ENCODE assay signal across 37 cellular contexts in the genomic region with DNA sequence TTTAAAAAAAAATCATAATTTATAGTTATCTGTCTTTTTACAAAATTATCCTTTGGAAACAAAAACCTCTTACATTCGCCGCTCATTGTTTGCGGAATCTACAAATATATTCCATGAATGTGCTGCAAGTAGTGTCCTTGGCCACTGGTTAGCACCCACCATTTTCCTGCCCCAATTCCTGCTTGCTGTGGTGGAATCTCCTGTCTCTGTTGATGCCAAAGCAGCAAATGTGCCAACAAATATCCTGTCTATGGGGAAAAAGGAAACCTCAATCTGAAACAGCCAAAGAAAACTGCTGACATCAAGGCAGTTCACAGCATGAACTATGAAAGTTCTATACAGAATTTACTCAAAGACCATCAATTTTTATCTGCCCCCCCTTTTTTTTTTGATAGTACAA.
"Had no signal": no experiment of that assay in that cellular context is flagged by ENCODE, and none has a peak within 500 bp of the region (broad histone marks: within the 10 kb centered on the region; RNA-seq: fewer than 3 reads in every experiment).

No MANE protein-coding gene starts in this region.

- H3K36me3 ChIP-seq: adrenal gland, brain microvascular endothelial cell, breast epithelium had no signal

- H3K27ac Mint-ChIP-seq: activated B cell treated with CpG ODN at 0.5 μM for 24 hours; activated CD4-positive, alpha-beta memory T cell treated with anti-CD3 and anti-CD28 coated beads for 36 hours; activated CD4-positive, alpha-beta T cell treated with anti-CD3 and anti-CD28 coated beads, Interleukin-2, amount 10 ng/mL, durations not matched to agents 24 days and 14 days; activated CD8-positive, alpha-beta T cell treated with anti-CD3 and anti-CD28 coated beads for 36 hours; activated naive CD4-positive, alpha-beta T cell treated with anti-CD3 and anti-CD28 coated beads for 36 hours; activated naive CD4-positive, alpha-beta T cell treated with anti-CD3 and anti-CD28 coated beads, Interleukin-2, amount 50 U/mL, for 72 hours; activated naive CD8-positive, alpha-beta T cell treated with anti-CD3 and anti-CD28 coated beads for 36 hours; activated T-cell treated with anti-CD3 and anti-CD28 coated beads, Interleukin-2, amount 50 U/mL, for 72 hours; activated T-helper 1 cell treated with anti-CD3 and anti-CD28 coated beads, Interleukin-12 subunit alpha, Interleukin-12 subunit beta, Interleukin-2, Interleukin-4 antibody, amounts not matched to agents 30 ng/mL and 10 ng/mL and 1 ng/mL, durations not matched to agents 14 hours and 24 hours and 36 hours; activated T-helper 17 cell treated with anti-CD3 and anti-CD28 coated beads, Interleukin-2, amount 50 U/mL, for 72 hours; T-helper 1 cell treated with Interleukin-12 subunit alpha and Interleukin-12 subunit beta and Interleukin-4 antibody, amounts not matched to agents 30 μg/mL and 1 μg/mL, for 36 hours; T-helper 2 cell treated with Interferon-gamma antibody and Interleukin-4, amounts not matched to agents 5 μg/mL and 100 μg/mL, for 36 hours had no signal

- H3K27ac ChIP-seq: adrenal gland, body of pancreas, brain microvascular endothelial cell, breast epithelium, VCaP had no signal

- H3K27me3 ChIP-seq: adrenal gland, body of pancreas, brain microvascular endothelial cell, breast epithelium had no signal

- H3K9me3 ChIP-seq: adrenal gland, body of pancreas, breast epithelium had no signal

- H3K4me1 Mint-ChIP-seq: activated CD4-positive, alpha-beta T cell treated with anti-CD3 and anti-CD28 coated beads, Interleukin-2, amount 10 ng/mL, durations not matched to agents 24 days and 14 days; activated naive CD8-positive, alpha-beta T cell treated with anti-CD3 and anti-CD28 coated beads for 36 hours; activated T-helper 17 cell treated with anti-CD3 and anti-CD28 coated beads, Interleukin-2, amount 50 U/mL, for 72 hours had no signal

- H3K9me3 Mint-ChIP-seq: activated CD4-positive, alpha-beta memory T cell treated with anti-CD3 and anti-CD28 coated beads for 36 hours; activated CD4-positive, alpha-beta T cell treated with anti-CD3 and anti-CD28 coated beads, Interleukin-2, amount 10 ng/mL, durations not matched to agents 24 days and 14 days; activated CD8-positive, alpha-beta T cell treated with anti-CD3 and anti-CD28 coated beads for 36 hours; activated naive CD4-positive, alpha-beta T cell treated with anti-CD3 and anti-CD28 coated beads for 36 hours; activated naive CD4-positive, alpha-beta T cell treated with anti-CD3 and anti-CD28 coated beads, Interleukin-2, amount 50 U/mL, for 72 hours; activated T-cell treated with anti-CD3 and anti-CD28 coated beads, Interleukin-2, amount 50 U/mL, for 4 hours; activated T-helper 1 cell treated with anti-CD3 and anti-CD28 coated beads, Interleukin-12 subunit alpha, Interleukin-12 subunit beta, Interleukin-2, Interleukin-4 antibody, amounts not matched to agents 30 ng/mL and 10 ng/mL and 1 ng/mL, durations not matched to agents 14 hours and 24 hours and 36 hours; activated T-helper 17 cell treated with anti-CD3 and anti-CD28 coated beads, Interleukin-2, amount 50 U/mL, for 72 hours; T-helper 1 cell treated with Interleukin-12 subunit alpha and Interleukin-12 subunit beta and Interleukin-4 antibody, amounts not matched to agents 30 μg/mL and 1 μg/mL, for 36 hours; T-helper 2 cell treated with Interferon-gamma antibody and Interleukin-4, amounts not matched to agents 5 μg/mL and 100 μg/mL, for 36 hours had no signal

- FAIRE-seq: astrocyte, TTC549 had no signal

- H3K4me1 ChIP-seq: adrenal gland, breast epithelium had no signal

- DNase-seq: activated B cell treated with CpG ODN at 0.5 μM for 24 hours; activated CD4-positive, alpha-beta memory T cell treated with anti-CD3 and anti-CD28 coated beads for 36 hours; activated CD4-positive, alpha-beta T cell treated with anti-CD3 and anti-CD28 coated beads for 4 hours; activated CD4-positive, alpha-beta T cell treated with anti-CD3 and anti-CD28 coated beads, Interleukin-2, amount 10 ng/mL, durations not matched to agents 24 days and 14 days; activated CD4-positive, alpha-beta T cell treated with anti-CD3 and anti-CD28 coated beads, Interleukin-2, amount 50 U/mL, for 1 hour; activated CD4-positive, alpha-beta T cell treated with anti-CD3 and anti-CD28 coated beads, Interleukin-2, amount 50 U/mL, for 4 hours; activated CD4-positive, CD25-positive, alpha-beta regulatory T cell treated with anti-CD3 and anti-CD28 coated beads, Interleukin-2, amount 50 U/mL, for 72 hours; activated CD8-positive, alpha-beta memory T cell treated with anti-CD3 and anti-CD28 coated beads, Interleukin-2, amount 50 U/mL, for 4 hours; activated CD8-positive, alpha-beta T cell treated with anti-CD3 and anti-CD28 coated beads for 36 hours; activated effector memory CD4-positive, alpha-beta T cell treated with anti-CD3 and anti-CD28 coated beads, Interleukin-2, amount 50 U/mL, for 16 hours; activated gamma-delta T cell treated with Interleukin-2 at 50 U/mL for 16 hours; activated naive CD4-positive, alpha-beta T cell; activated naive CD4-positive, alpha-beta T cell treated with anti-CD3 and anti-CD28 coated beads for 36 hours; activated naive CD4-positive, alpha-beta T cell treated with anti-CD3 and anti-CD28 coated beads, Interleukin-2, amount 50 U/mL, for 16 hours; activated naive CD8-positive, alpha-beta T cell treated with anti-CD3 and anti-CD28 coated beads for 36 hours; activated T-cell treated with anti-CD3 and anti-CD28 coated beads for 4 hours; activated T-cell treated with anti-CD3 and anti-CD28 coated beads, Interleukin-2, amount 50 U/mL, for 1 hour; activated T-cell treated with anti-CD3 and anti-CD28 coated beads, Interleukin-2, amount 50 U/mL, for 4 hours; activated T-cell treated with anti-CD3 and anti-CD28 coated beads, Interleukin-2, amount 50 U/mL, for 72 hours; adrenal gland; amniotic stem cell; aorta; body of pancreas; brain microvascular endothelial cell; central memory CD4-positive, alpha-beta T cell; T-helper 1 cell; T-helper 2 cell; T-helper 9 cell had no signal

- H3K4me3 Mint-ChIP-seq: activated B cell treated with CpG ODN at 0.5 μM for 24 hours; activated CD4-positive, alpha-beta memory T cell treated with anti-CD3 and anti-CD28 coated beads for 36 hours; activated CD4-positive, alpha-beta T cell treated with anti-CD3 and anti-CD28 coated beads, Interleukin-2, amount 10 ng/mL, durations not matched to agents 24 days and 14 days; activated CD8-positive, alpha-beta T cell treated with anti-CD3 and anti-CD28 coated beads for 36 hours; activated naive CD4-positive, alpha-beta T cell treated with anti-CD3 and anti-CD28 coated beads for 36 hours; activated naive CD8-positive, alpha-beta T cell treated with anti-CD3 and anti-CD28 coated beads for 36 hours; activated T-cell treated with anti-CD3 and anti-CD28 coated beads, Interleukin-2, amount 50 U/mL, for 4 hours; activated T-cell treated with anti-CD3 and anti-CD28 coated beads, Interleukin-2, amount 50 U/mL, for 72 hours; activated T-helper 1 cell treated with anti-CD3 and anti-CD28 coated beads, Interleukin-12 subunit alpha, Interleukin-12 subunit beta, Interleukin-2, Interleukin-4 antibody, amounts not matched to agents 30 ng/mL and 10 ng/mL and 1 ng/mL, durations not matched to agents 14 hours and 24 hours and 36 hours; activated T-helper 17 cell treated with anti-CD3 and anti-CD28 coated beads, Interleukin-2, amount 50 U/mL, for 72 hours; T-helper 1 cell treated with Interleukin-12 subunit alpha and Interleukin-12 subunit beta and Interleukin-4 antibody, amounts not matched to agents 30 μg/mL and 1 μg/mL, for 36 hours; T-helper 2 cell treated with Interferon-gamma antibody and Interleukin-4, amounts not matched to agents 5 μg/mL and 100 μg/mL, for 36 hours had no signal

- H3K4me3 ChIP-seq: adrenal gland, body of pancreas, breast epithelium had no signal

- H3K36me3 Mint-ChIP-seq: activated CD4-positive, alpha-beta memory T cell treated with anti-CD3 and anti-CD28 coated beads for 36 hours; activated naive CD4-positive, alpha-beta T cell treated with anti-CD3 and anti-CD28 coated beads, Interleukin-2, amount 50 U/mL, for 72 hours; activated naive CD8-positive, alpha-beta T cell treated with anti-CD3 and anti-CD28 coated beads for 36 hours had no signal

- H3K27me3 Mint-ChIP-seq: activated B cell treated with CpG ODN at 0.5 μM for 24 hours; activated CD4-positive, alpha-beta memory T cell treated with anti-CD3 and anti-CD28 coated beads for 36 hours; activated CD4-positive, alpha-beta T cell treated with anti-CD3 and anti-CD28 coated beads, Interleukin-2, amount 10 ng/mL, durations not matched to agents 24 days and 14 days; activated CD8-positive, alpha-beta T cell treated with anti-CD3 and anti-CD28 coated beads for 36 hours; activated naive CD8-positive, alpha-beta T cell treated with anti-CD3 and anti-CD28 coated beads for 36 hours; activated T-helper 17 cell treated with anti-CD3 and anti-CD28 coated beads, Interleukin-2, amount 50 U/mL, for 72 hours had no signal
